ENCODE assay signal across 8 cellular contexts in the genomic region with DNA sequence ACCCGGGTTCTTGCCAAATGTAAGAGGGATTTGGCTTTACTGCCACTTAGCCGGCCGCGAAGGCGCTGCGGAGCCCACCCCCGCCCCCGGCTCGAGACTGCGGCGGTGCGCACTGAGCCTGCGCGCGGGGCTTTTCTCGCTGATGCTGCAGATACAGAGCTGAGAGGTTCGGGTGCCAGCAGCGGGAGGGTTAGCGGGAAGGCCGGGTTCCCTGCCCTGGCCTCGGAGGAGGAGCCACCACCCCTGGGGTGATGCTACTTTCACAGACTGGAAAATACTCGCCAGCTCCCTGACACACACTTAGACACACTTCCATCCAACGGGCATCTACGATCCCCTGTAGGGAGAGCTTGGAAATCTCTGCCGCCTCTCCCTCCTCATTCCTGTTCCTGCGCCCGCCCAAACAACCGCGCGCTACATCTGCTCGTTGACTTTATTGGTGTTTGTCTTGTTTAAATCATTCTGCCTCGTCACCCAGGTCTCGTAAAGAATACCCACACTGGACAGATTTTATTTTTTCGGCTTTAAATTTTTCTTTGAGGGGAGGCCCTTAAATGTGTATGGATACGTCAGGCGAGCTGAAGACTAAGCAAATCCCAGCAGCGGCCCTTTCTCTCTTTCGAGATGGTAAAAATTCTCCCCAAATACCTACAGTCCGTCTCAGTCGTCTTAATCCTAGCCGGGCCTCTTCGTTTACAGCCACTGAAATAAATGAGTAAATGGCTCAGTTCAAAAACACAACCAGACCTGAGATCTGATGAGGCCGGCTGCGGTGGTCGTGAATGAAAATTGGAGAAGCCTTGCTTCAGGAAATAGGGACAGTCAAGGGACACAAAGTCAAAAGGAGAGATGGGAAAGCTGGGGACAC. TPM values are rescaled to one million over a fixed set of nuclear protein-coding genes. Genes with fewer than 3 reads are reported as not detected.
DNase-seq lines count a peak whose midpoint lies in the region; ATAC-seq and TF ChIP-seq lines count a peak whose summit lies in the region.

No MANE protein-coding gene starts in this region.

- peak; percentile 31 for DNase-seq in activated T-cell treated with anti-CD3 and anti-CD28 coated beads, Interleukin-2, amount 50 U/mL, for 24 hours
- DNase-seq in activated T-cell treated with anti-CD3 and anti-CD28 coated beads, Interleukin-2, amount 50 U/mL, for 1 hour = no peak
- DNase-seq in RWPE2 (ENCODE audit: low spot score) (peak; percentile 66), fibroblast of mammary gland (ENCODE audit: low read depth) (peak; percentile 35), NCI-H2171 treated with DMSO at 0.1 percent for 48 hours (lab: John Stamatoyannopoulos, UW) (no peak)
- DNase-seq in naive thymus-derived CD8-positive, alpha-beta T cell = no peak
- no peak for DNase-seq in stimulated activated naive CD4-positive, alpha-beta T cell (lab: John Stamatoyannopoulos, UW)

- H3K27me3 Mint-ChIP-seq in activated T-cell treated with anti-CD3 and anti-CD28 coated beads, Interleukin-2, amount 50 U/mL, for 24 hours = peaks cover 79% of the 10 kb centered on the region
- H3K27me3 Mint-ChIP-seq in naive thymus-derived CD8-positive, alpha-beta T cell = peaks cover 9 to 53% (median 42%) of the 10 kb centered on the region in 5 donors

- H3K27me3 ChIP-seq in RWPE2 (ENCODE audit: insufficient read depth, poor library complexity, severe bottlenecking) = no peaks in the 10 kb centered on the region

- no peak overlapping the region for H3K4me3 Mint-ChIP-seq in activated T-cell treated with anti-CD3 and anti-CD28 coated beads, Interleukin-2, amount 50 U/mL, for 24 hours
- peak overlapping the region; percentile 42 to 90 (median 79) for H3K4me3 Mint-ChIP-seq in naive thymus-derived CD8-positive, alpha-beta T cell

- H3K27ac Mint-ChIP-seq in activated T-cell treated with anti-CD3 and anti-CD28 coated beads, Interleukin-2, amount 50 U/mL, for 24 hours = no peak overlapping the region
- no peak overlapping the region for H3K27ac Mint-ChIP-seq in naive thymus-derived CD8-positive, alpha-beta T cell

- H3K4me1 Mint-ChIP-seq in activated T-cell treated with anti-CD3 and anti-CD28 coated beads, Interleukin-2, amount 50 U/mL, for 24 hours (ENCODE audit: low read depth) = peaks cover 48% of the 10 kb centered on the region
- peaks cover 15 to 52% (median 46%) of the 10 kb centered on the region in 4 donors for H3K4me1 Mint-ChIP-seq in naive thymus-derived CD8-positive, alpha-beta T cell

- TF ChIP-seq CTCF in RWPE2 (IDR thresholded peaks at IDR 0.05; ENCODE audit: poor library complexity, severe bottlenecking) (no peak), fibroblast of mammary gland (conservative IDR thresholded peaks at IDR 0.05; ENCODE audit: control insufficient read depth, insufficient read depth, low read depth, low read length) (no peak)

- H3K36me3 ChIP-seq in RWPE2 (ENCODE audit: low read depth) = no peaks in the 10 kb centered on the region

- ATAC-seq in RWPE2 (ENCODE audit: low read depth) (peak; percentile 21), HG03378 (IDR thresholded peaks at IDR 0.05; ENCODE audit: unreplicated experiment) (no peak)
- ATAC-seq in naive thymus-derived CD8-positive, alpha-beta T cell = no peak

- H3K9me3 ChIP-seq in RWPE2 (ENCODE audit: severe bottlenecking) = no peaks in the 10 kb centered on the region

- H3K9me3 Mint-ChIP-seq in activated T-cell treated with anti-CD3 and anti-CD28 coated beads, Interleukin-2, amount 50 U/mL, for 24 hours = no peaks in the 10 kb centered on the region
- peaks cover 0 to 15% (median 0%) of the 10 kb centered on the region in 9 donors for H3K9me3 Mint-ChIP-seq in naive thymus-derived CD8-positive, alpha-beta T cell

- peak overlapping the region; percentile 75 for H3K27ac ChIP-seq in RWPE2 (ENCODE audit: poor library complexity, severe bottlenecking)

- no peaks in the 10 kb centered on the region for H3K36me3 Mint-ChIP-seq in activated T-cell treated with anti-CD3 and anti-CD28 coated beads, Interleukin-2, amount 50 U/mL, for 24 hours (ENCODE audit: low read depth)
- H3K36me3 Mint-ChIP-seq in naive thymus-derived CD8-positive, alpha-beta T cell = peaks cover 1 to 4% (median 3%) of the 10 kb centered on the region in 3 donors

- H3K4me1 ChIP-seq in RWPE2 (ENCODE audit: insufficient read depth, poor library complexity, severe bottlenecking) = peaks cover 6% of the 10 kb centered on the region

- POLR2A ChIA-PET in naive thymus-derived CD8-positive, alpha-beta T cell (lab: Charles Lee) = no interaction called here

- H3K4me3 ChIP-seq in RWPE2 (ENCODE audit: severe bottlenecking) (peak overlapping the region; percentile 39), fibroblast of mammary gland (ENCODE audit: control insufficient read depth, low read depth, low read length) (peak overlapping the region; percentile 62)

RNA-seq across cellular contexts. Expression of a gene that starts 1.9 kb away (rescaled TPM):
- not detected for total RNA-seq in naive thymus-derived CD8-positive, alpha-beta T cell
- not detected for polyA plus RNA-seq in naive thymus-derived CD8-positive, alpha-beta T cell

Comparison
In these comparisons a context has a peak if more than half of its experiments do, and no peak if none do; other contexts are left out.
1. DNase-seq: peak in activated T-cell treated with anti-CD3 and anti-CD28 coated beads, Interleukin-2, amount 50 U/mL, for 24 hours (single experiment), RWPE2 (single experiment) and fibroblast of mammary gland (single experiment); none in activated T-cell treated with anti-CD3 and anti-CD28 coated beads, Interleukin-2, amount 50 U/mL, for 1 hour (single experiment), naive thymus-derived CD8-positive, alpha-beta T cell (0 of 10), stimulated activated naive CD4-positive, alpha-beta T cell (0 of 6) and NCI-H2171 treated with DMSO at 0.1 percent for 48 hours (single experiment).